ENCODE assay signal across 7 cellular contexts in genomic region chr19:46863818-46864629, GRCh38. TPM values are rescaled to one million over a fixed set of nuclear protein-coding genes. Genes with fewer than 3 reads are reported as not detected.
DNase-seq lines count a peak whose midpoint lies in the region; ATAC-seq and TF ChIP-seq lines count a peak whose summit lies in the region.

No MANE protein-coding gene starts in this region.

- H3K9me3 ChIP-seq in smooth muscle cell (replicated peaks; ENCODE audit: low read depth) = no peaks in the 10 kb centered on the region

- H3K9me3 Mint-ChIP-seq in natural killer cell = no peaks in the 10 kb centered on the region

- no peak overlapping the region for H3K27ac ChIP-seq in smooth muscle cell (ENCODE audit: low read depth)

- no peaks in the 10 kb centered on the region for H3K27me3 ChIP-seq in smooth muscle cell (ENCODE audit: low read depth)

- H3K4me3 ChIP-seq in GM08714 (ENCODE audit: low read length) (peak overlapping the region; percentile 24; the same call in 1 of the 2 replicates), smooth muscle cell (peak overlapping the region; percentile 67)

- ATAC-seq in natural killer cell = no peak

- H4K20me1 ChIP-seq in smooth muscle cell (ENCODE audit: low read depth) = peaks cover 75% of the 10 kb centered on the region

- peaks cover 7% of the 10 kb centered on the region for H3F3A ChIP-seq in smooth muscle cell (ENCODE audit: low read depth)

- WGBS in smooth muscle cell (ENCODE audit: low lambda C conversion rate) = 13% methylated on average over 6 of the region's 6 CpGs

- peaks cover 36% of the 10 kb centered on the region for H3K4me1 ChIP-seq in smooth muscle cell (ENCODE audit: low read depth)

- H3K36me3 ChIP-seq in smooth muscle cell (ENCODE audit: low read depth) = no peaks in the 10 kb centered on the region

- H3K9ac ChIP-seq in smooth muscle cell (ENCODE audit: low read depth) = no peak overlapping the region

- H2AFZ ChIP-seq in smooth muscle cell (ENCODE audit: low read depth) = no peak overlapping the region

- H3K27ac Mint-ChIP-seq in natural killer cell = no peak overlapping the region

- H3K4me1 Mint-ChIP-seq in natural killer cell = peaks cover 30 to 32% of the 10 kb centered on the region in 2 donors

- intact Hi-C loops in natural killer cell (cut with micrococcal nuclease) = loop anchor here (5.0 kb wide), 1 partner anchor 113 kb away; no protein-coding TSS in a partner anchor

- H3K36me3 Mint-ChIP-seq in natural killer cell = no peaks in the 10 kb centered on the region

- H3K4me2 ChIP-seq in smooth muscle cell = peak overlapping the region; percentile 97

- H3K27me3 Mint-ChIP-seq in natural killer cell (ENCODE audit: low read depth in 2 of 2) = no peaks in the 10 kb centered on the region

- peak; percentile 86 for DNase-seq in RKO (ENCODE audit: low spot score)
- peak; percentile 75 for DNase-seq in glomerular visceral epithelial cell (ENCODE audit: extremely low spot score)
- DNase-seq in smooth muscle cell (lab: John Stamatoyannopoulos, UW; ENCODE audit: unreplicated experiment) = no peak
- DNase-seq in SKM-1 treated with dmso at 0.1 percent for 144 hours (lab: John Stamatoyannopoulos, UW; ENCODE audit: unreplicated experiment) = no peak
- no peak for DNase-seq in natural killer cell
- DNase-seq in activated CD8-positive, alpha-beta memory T cell treated with anti-CD3 and anti-CD28 coated beads, Interleukin-2, amount 50 U/mL, for 4 hours = no peak

- no peak overlapping the region for H3K4me3 Mint-ChIP-seq in natural killer cell

- peaks cover 75% of the 10 kb centered on the region for H3K79me2 ChIP-seq in smooth muscle cell (ENCODE audit: low read depth)

- no peak for TF ChIP-seq CTCF in smooth muscle cell (IDR thresholded peaks at IDR 0.05; ENCODE audit: borderline replicate concordance, insufficient read depth, poor library complexity, severe bottlenecking)
- TF ChIP-seq CTCF in natural killer cell (IDR thresholded peaks at IDR 0.05) = no peak

RNA-seq across cellular contexts. Expression of gene ARHGAP35, which starts 3.2 kb away (rescaled TPM):
- total RNA-seq in smooth muscle cell = 19.8 and 20.0 TPM in 2 replicates
- 6.9 TPM in 2 replicates for polyA plus RNA-seq in smooth muscle cell
- 10 to 100 TPM; 40.2 to 66.2 (median 48.5) TPM for total RNA-seq in natural killer cell

RNA-seq across cellular contexts. Expression of gene AP2S1, which starts 13.4 kb away (rescaled TPM):
- 142 and 204 TPM in 2 replicates for total RNA-seq in smooth muscle cell
- polyA plus RNA-seq in smooth muscle cell = 471 and 488 TPM in 2 replicates
- total RNA-seq in natural killer cell = 10 to 100 TPM; 45.0 to 49.1 (median 45.4) TPM

Comparison
In these comparisons a context has a peak if more than half of its experiments do, and no peak if none do; other contexts are left out.
1. DNase-seq: peak in RKO (single experiment) and glomerular visceral epithelial cell (single experiment); none in smooth muscle cell (single experiment), SKM-1 treated with dmso at 0.1 percent for 144 hours (single experiment), natural killer cell (single experiment) and activated CD8-positive, alpha-beta memory T cell treated with anti-CD3 and anti-CD28 coated beads, Interleukin-2, amount 50 U/mL, for 4 hours (single experiment).